In the genomic region with DNA sequence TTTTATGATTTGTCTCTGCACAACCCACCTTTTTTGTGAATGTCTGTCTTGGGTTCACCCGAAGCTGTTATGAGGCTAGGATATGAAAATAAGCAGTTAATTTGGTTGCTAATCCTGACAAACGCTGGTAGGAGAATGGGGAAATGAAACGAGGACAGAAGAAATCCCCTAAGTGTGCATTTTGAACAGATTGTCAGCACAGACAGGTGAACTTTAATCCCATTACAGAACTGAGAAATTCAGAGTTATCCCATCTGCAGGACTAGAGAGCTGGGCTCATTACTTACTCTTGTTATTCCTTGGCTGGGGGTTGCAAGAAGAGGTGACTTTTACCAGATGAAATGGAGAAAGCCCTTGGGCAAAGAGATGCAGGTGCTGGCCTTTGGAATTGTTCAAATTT, we compare ENCODE assay signal across 13 cellular contexts.
DNase-seq lines count a peak whose midpoint lies in the region; ATAC-seq and TF ChIP-seq lines count a peak whose summit lies in the region.
"Had no signal": no experiment of that assay in that cellular context is flagged by ENCODE, and none has a peak within 500 bp of the region (broad histone marks: within the 10 kb centered on the region; RNA-seq: fewer than 3 reads in every experiment).

No MANE protein-coding gene starts in this region.

- peaks cover 6 to 16% of the 10 kb centered on the region in 2 donors for H3K27me3 Mint-ChIP-seq in effector memory CD8-positive, alpha-beta T cell

- H3K4me3 Mint-ChIP-seq in effector memory CD8-positive, alpha-beta T cell, result no peak overlapping the region
- H3K4me3 Mint-ChIP-seq: activated naive CD4-positive, alpha-beta T cell treated with anti-CD3 and anti-CD28 coated beads for 36 hours had no signal

- H3K27ac ChIP-seq in DOHH2 (ENCODE audit: low read depth, low read length), result peak overlapping the region; percentile 75
- H3K27ac ChIP-seq in GM23248, result no peak overlapping the region
- H3K27ac ChIP-seq: coronary artery, HL-60, upper lobe of right lung had no signal

- H3K27me3 ChIP-seq in DOHH2 (ENCODE audit: control insufficient read depth, low read length), result no peaks in the 10 kb centered on the region
- no peaks in the 10 kb centered on the region for H3K27me3 ChIP-seq in GM23248 (replicated peaks; ENCODE audit: insufficient read depth)
- H3K27me3 ChIP-seq: upper lobe of right lung had no signal

- no peak overlapping the region for H2AFZ ChIP-seq in GM23248

- no peak overlapping the region for H3K9ac ChIP-seq in GM23248

- DNase-seq in DMS153 (lab: John Stamatoyannopoulos, UW) (no peak), GM23248 (no peak), NCI-H1092 treated with DMSO at 0.1 percent for 48 hours (lab: John Stamatoyannopoulos, UW) (no peak)
- DNase-seq in effector memory CD8-positive, alpha-beta T cell, result no peak
- DNase-seq: activated naive CD4-positive, alpha-beta T cell treated with anti-CD3 and anti-CD28 coated beads for 36 hours; NCI-H1105 treated with DMSO at 0.1 percent for 48 hours; upper lobe of right lung had no signal

- WGBS in GM23248 (ENCODE audit: low coverage in 1 of 2, low lambda C conversion rate in 2 of 2, missing lambda C conversion rate in 2 of 2), 2 experiments, result 15 to 16% methylated on average over 3 of the region's 3 CpGs

- H3K4me1 ChIP-seq in DOHH2 (ENCODE audit: control insufficient read depth, low read length), result peaks cover 52% of the 10 kb centered on the region
- H3K4me1 ChIP-seq in GM23248 (ENCODE audit: insufficient read depth), result no peaks in the 10 kb centered on the region
- H3K4me1 ChIP-seq: upper lobe of right lung had no signal

- no peak overlapping the region for H3K27ac Mint-ChIP-seq in effector memory CD8-positive, alpha-beta T cell
- H3K27ac Mint-ChIP-seq: activated naive CD4-positive, alpha-beta T cell treated with anti-CD3 and anti-CD28 coated beads for 36 hours had no signal

- H3K36me3 ChIP-seq in DOHH2 (ENCODE audit: control insufficient read depth, low read length) (no peaks in the 10 kb centered on the region), GM23248 (ENCODE audit: low read depth) (no peaks in the 10 kb centered on the region)
- H3K36me3 ChIP-seq: upper lobe of right lung had no signal

- in situ Hi-C loops in GM23248 (cut with MboI), result no loop called here

- no peaks in the 10 kb centered on the region for H3K9me3 Mint-ChIP-seq in effector memory CD8-positive, alpha-beta T cell

- no peaks in the 10 kb centered on the region for H3K9me3 ChIP-seq in DOHH2 (ENCODE audit: control insufficient read depth, insufficient read depth, low read length)
- no peaks in the 10 kb centered on the region for H3K9me3 ChIP-seq in GM23248 (ENCODE audit: low read depth)
- H3K9me3 ChIP-seq: upper lobe of right lung had no signal

- H3K4me3 ChIP-seq in DOHH2 (ENCODE audit: low read length) (peak overlapping the region; percentile 45), GM23248 (no peak overlapping the region)
- H3K4me3 ChIP-seq: coronary artery, upper lobe of right lung had no signal

- H3K79me2 ChIP-seq in DOHH2 (ENCODE audit: control insufficient read depth, low read length), result no peaks in the 10 kb centered on the region
- H3K79me2 ChIP-seq in GM23248 (ENCODE audit: insufficient read depth), result no peaks in the 10 kb centered on the region

- no peaks in the 10 kb centered on the region for H3K4me1 Mint-ChIP-seq in effector memory CD8-positive, alpha-beta T cell (ENCODE audit: low read depth in 2 of 2)

- H3K9me2 ChIP-seq in DOHH2 (replicated peaks; ENCODE audit: control insufficient read depth, low read length), result no peaks in the 10 kb centered on the region
- no peaks in the 10 kb centered on the region for H3K9me2 ChIP-seq in GM23248 (ENCODE audit: insufficient read depth)

- TF ChIP-seq CTCF in DOHH2 (IDR thresholded peaks at IDR 0.05; ENCODE audit: low read depth, low read length, poor library complexity, severe bottlenecking), result no peak

- peak overlapping the region; percentile 62 for H3K4me2 ChIP-seq in DOHH2 (ENCODE audit: low read length)
- no peak overlapping the region for H3K4me2 ChIP-seq in GM23248 (ENCODE audit: unreplicated experiment)

- ATAC-seq in GM19324 (IDR thresholded peaks at IDR 0.05; ENCODE audit: low FRiP score, unreplicated experiment) (peak; percentile 72), HG02678 (IDR thresholded peaks at IDR 0.05; ENCODE audit: unreplicated experiment) (peak; percentile 79), HG03442 (IDR thresholded peaks at IDR 0.05; ENCODE audit: unreplicated experiment) (peak; percentile 85)
- ATAC-seq in effector memory CD8-positive, alpha-beta T cell (replicated peaks), result no peak
- ATAC-seq: upper lobe of right lung had no signal

- no peaks in the 10 kb centered on the region for H3K36me3 Mint-ChIP-seq in effector memory CD8-positive, alpha-beta T cell (ENCODE audit: insufficient read depth)

- H4K20me1 ChIP-seq in DOHH2 (ENCODE audit: control insufficient read depth, insufficient read depth, low read depth, low read length) (no peaks in the 10 kb centered on the region), GM23248 (ENCODE audit: insufficient read depth) (no peaks in the 10 kb centered on the region)

- peaks cover 4% of the 10 kb centered on the region; the same call in 1 of the 2 replicates for H3F3A ChIP-seq in DOHH2 (ENCODE audit: control insufficient read depth, insufficient read depth)
- no peaks in the 10 kb centered on the region for H3F3A ChIP-seq in GM23248 (ENCODE audit: insufficient read depth)
